In the genomic region with DNA sequence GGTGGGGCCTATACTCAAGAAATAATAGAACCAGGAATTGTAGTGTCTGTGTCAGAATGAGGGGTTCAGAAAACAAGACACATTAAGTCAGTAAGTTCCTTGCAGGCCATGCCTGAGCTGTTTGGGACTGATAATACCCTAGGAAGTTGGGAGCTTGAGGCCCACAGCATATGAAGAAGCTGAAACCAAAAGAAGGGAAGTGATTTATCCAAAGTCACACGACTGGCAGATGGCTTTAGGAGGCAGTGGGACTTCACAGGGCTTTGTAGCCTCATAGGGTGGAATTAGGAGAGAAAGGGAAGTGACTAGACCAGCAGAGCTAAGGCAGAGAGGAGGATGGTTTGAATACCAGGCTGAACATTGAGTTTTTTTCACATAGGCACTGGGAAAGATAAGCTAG, we compare ENCODE assay signal across 10 cellular contexts. TPM values are rescaled to one million over a fixed set of nuclear protein-coding genes. Genes with fewer than 3 reads are reported as not detected.
DNase-seq lines count a peak whose midpoint lies in the region; ATAC-seq, FAIRE-seq and TF ChIP-seq lines count a peak whose summit lies in the region.
"Had no signal": no experiment of that assay in that cellular context is flagged by ENCODE, and none has a peak within 500 bp of the region (broad histone marks: within the 10 kb centered on the region; RNA-seq: fewer than 3 reads in every experiment).

No MANE protein-coding gene starts in this region.

- H2BK15ac ChIP-seq in neuronal stem cell (ENCODE audit: low read length): peak overlapping the region; percentile 32

- WGBS in neuronal stem cell (ENCODE audit: extremely low coverage in 2 of 2, insufficient read length in 2 of 2, insufficient replicate concordance in 1 of 2), 2 donors: no CpG with 5 or more reads among the region's 1 CpG

- H4K91ac ChIP-seq in neuronal stem cell (ENCODE audit: low read depth, low read length, poor library complexity): no peak overlapping the region

- H3K9me3 ChIP-seq in neuronal stem cell (replicated peaks in 1 of 2; ENCODE audit: control insufficient read depth in 2 of 2, insufficient read depth in 1 of 2, low read depth in 1 of 2, low read length in 2 of 2): no peaks in the 10 kb centered on the region

- H3K4me1 ChIP-seq in neuronal stem cell (ENCODE audit: control insufficient read depth in 2 of 2, insufficient read depth in 1 of 2, low read depth in 1 of 2, low read length in 2 of 2): peaks cover 37 to 40% of the 10 kb centered on the region in 2 donors

- no peak overlapping the region for H4K8ac ChIP-seq in neuronal stem cell (ENCODE audit: low read depth, low read length)

- intact Hi-C loops in dorsolateral prefrontal cortex (cut with DNase I): loop anchor here (5.0 kb wide), 1 partner anchor 98 kb away; a partner anchor contains a TSS

- TF ChIP-seq CTCF in dorsolateral prefrontal cortex (IDR thresholded peaks at IDR 0.05 in 54 of 56, conservative IDR thresholded peaks at IDR 0.05 in 2 of 56; ENCODE audit: low read depth in 1 of 56, partially characterized antibody in 56 of 56) (no peak), omental fat pad (IDR thresholded peaks at IDR 0.05) (no peak)

- H2BK12ac ChIP-seq in neuronal stem cell (ENCODE audit: low read length): no peak overlapping the region

- H2BK120ac ChIP-seq in neuronal stem cell (ENCODE audit: low read depth, low read length): no peak overlapping the region

- H3K79me1 ChIP-seq in neuronal stem cell (ENCODE audit: low read depth, low read length): no peaks in the 10 kb centered on the region

- no peak for ATAC-seq in HG02981 (IDR thresholded peaks at IDR 0.05; ENCODE audit: unreplicated experiment)
- no peak for ATAC-seq in omental fat pad (ENCODE audit: low FRiP score)

- DNase-seq in DMS 273 treated with DMSO at 0.1 percent for 48 hours (lab: John Stamatoyannopoulos, UW): peak; percentile 35
- DNase-seq in NCI-H69 (lab: John Stamatoyannopoulos, UW): peak; percentile 61
- no peak for DNase-seq in dorsolateral prefrontal cortex
- DNase-seq in neuronal stem cell (ENCODE audit: low spot score): no peak
- DNase-seq in GM12892 (ENCODE audit: insufficient read length): no peak
- DNase-seq in omental fat pad (ENCODE audit: low spot score): no peak
- DNase-seq: NK-92 treated with Interleukin-12 subunit alpha and Interleukin-12 subunit beta, amount 100 ng/mL, for 24 hours had no signal

- no peak for TF ChIP-seq POLR2A in GM12892 (IDR thresholded peaks at IDR 0.05; ENCODE audit: low read depth, low read length)

- no peak overlapping the region for H2AK5ac ChIP-seq in neuronal stem cell (ENCODE audit: low read depth, low read length)

- H3K36me3 ChIP-seq in neuronal stem cell (replicated peaks in 1 of 2; ENCODE audit: control insufficient read depth in 2 of 2, insufficient read depth in 2 of 2, low read length in 2 of 2): peaks cover 0 to 34% of the 10 kb centered on the region in 2 donors

- H3K27ac ChIP-seq in dorsolateral prefrontal cortex (peak overlapping the region in 42 of 59 donors; percentile 12 to 88 (median 78)), neuronal stem cell (replicated peaks; ENCODE audit: low read length) (no peak overlapping the region)
- H3K27ac ChIP-seq: HL-60 had no signal

- H3K27me3 ChIP-seq in dorsolateral prefrontal cortex: no peaks in the 10 kb centered on the region
- no peaks in the 10 kb centered on the region for H3K27me3 ChIP-seq in neuronal stem cell (ENCODE audit: control insufficient read depth in 3 of 3, insufficient read depth in 3 of 3, low read depth in 1 of 3, low read length in 3 of 3)

- H3K9ac ChIP-seq in neuronal stem cell (ENCODE audit: low read depth, low read length, poor library complexity): no peak overlapping the region

- H3K4me2 ChIP-seq in neuronal stem cell (ENCODE audit: insufficient read depth, low read length, poor library complexity, severe bottlenecking): no peak overlapping the region

- H3K23ac ChIP-seq in neuronal stem cell (ENCODE audit: low read depth, low read length, poor library complexity): no peak overlapping the region

- H3K14ac ChIP-seq in neuronal stem cell (ENCODE audit: low read length): no peak overlapping the region

- H3K4ac ChIP-seq in neuronal stem cell (ENCODE audit: low read length): no peak overlapping the region

- no peak overlapping the region for H3K18ac ChIP-seq in neuronal stem cell (ENCODE audit: low read length)

- H3K4me3 ChIP-seq in dorsolateral prefrontal cortex (no peak overlapping the region), neuronal stem cell (ENCODE audit: low read length in 2 of 2) (no peak overlapping the region)

- FAIRE-seq in GM12892 (lab: Jason Lieb, UNC): no peak
- FAIRE-seq: small intestine had no signal

- H2BK5ac ChIP-seq in neuronal stem cell (ENCODE audit: low read length): no peak overlapping the region

- H2AFZ ChIP-seq in neuronal stem cell (ENCODE audit: low read length): no peak overlapping the region

RNA-seq across cellular contexts. Expression of a gene that starts 56.6 kb away (rescaled TPM):
- 100 to 1,000 TPM; 348 to 822 (median 535) TPM for total RNA-seq in dorsolateral prefrontal cortex
- 359 TPM for polyA plus RNA-seq in neuronal stem cell (2013, experiment 1 of 2)
- 362 TPM for polyA plus RNA-seq in neuronal stem cell (2013, experiment 2 of 2)
- polyA plus RNA-seq in GM12892 (2012; ENCODE audit: missing spikeins): 342 TPM
- total RNA-seq in omental fat pad: 100 to 1,000 TPM; 198 to 421 (median 367) TPM

Comparison
In these comparisons a context has a peak if more than half of its experiments do, and no peak if none do; other contexts are left out.
1. DNase-seq: peak in DMS 273 treated with DMSO at 0.1 percent for 48 hours (single experiment) and NCI-H69 (single experiment); none in dorsolateral prefrontal cortex (0 of 10), neuronal stem cell (single experiment), GM12892 (single experiment) and omental fat pad (single experiment).